In genomic region chr13:102405499-102406079, GRCh38 we compare ENCODE assay signal across 1 cellular context.
TF ChIP-seq lines count a peak whose summit lies in the region.

No MANE protein-coding gene starts in this region.

TF ChIP-seq in HepG2, 621 proteins besides CTCF, POLR2A, EP300 and RAD21 (continued from another document):
- TF ChIP-seq REST (IDR thresholded peaks at IDR 0.05; ENCODE audit: borderline replicate concordance in 1 of 2, low read depth in 1 of 2, low read length in 2 of 2) = peak; percentile 29 to 90
